1 cellular context compared by ENCODE assay signal in the genomic region with DNA sequence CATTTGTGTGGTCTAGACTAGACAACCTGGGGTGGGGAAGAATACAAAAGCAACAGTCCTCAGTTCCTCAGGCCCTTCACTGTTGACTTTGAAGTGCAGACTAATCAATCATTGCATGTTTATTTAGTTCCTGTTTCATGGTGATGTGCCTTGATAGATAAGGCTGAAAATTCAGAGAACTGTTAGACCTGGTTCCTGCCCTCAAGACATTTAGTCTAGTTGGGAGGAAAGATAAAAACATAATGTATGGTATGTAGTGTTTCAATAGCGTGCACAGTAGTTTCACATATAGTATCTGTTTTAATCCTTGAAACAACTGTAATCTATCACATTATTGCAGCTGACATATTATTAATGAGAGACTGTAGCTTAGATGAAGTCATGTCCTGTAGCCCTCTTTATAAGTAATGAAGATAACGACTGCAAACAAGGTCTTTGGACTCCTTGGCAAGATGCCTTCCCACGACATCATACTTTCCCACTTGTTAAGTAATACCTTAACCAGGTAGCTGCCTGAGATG.
TF ChIP-seq lines count a peak whose summit lies in the region.

No MANE protein-coding gene starts in this region.

TF ChIP-seq in K562, 482 proteins besides CTCF, POLR2A, EP300 and RAD21 (continued from another document):
- TF ChIP-seq, protein P1, sequence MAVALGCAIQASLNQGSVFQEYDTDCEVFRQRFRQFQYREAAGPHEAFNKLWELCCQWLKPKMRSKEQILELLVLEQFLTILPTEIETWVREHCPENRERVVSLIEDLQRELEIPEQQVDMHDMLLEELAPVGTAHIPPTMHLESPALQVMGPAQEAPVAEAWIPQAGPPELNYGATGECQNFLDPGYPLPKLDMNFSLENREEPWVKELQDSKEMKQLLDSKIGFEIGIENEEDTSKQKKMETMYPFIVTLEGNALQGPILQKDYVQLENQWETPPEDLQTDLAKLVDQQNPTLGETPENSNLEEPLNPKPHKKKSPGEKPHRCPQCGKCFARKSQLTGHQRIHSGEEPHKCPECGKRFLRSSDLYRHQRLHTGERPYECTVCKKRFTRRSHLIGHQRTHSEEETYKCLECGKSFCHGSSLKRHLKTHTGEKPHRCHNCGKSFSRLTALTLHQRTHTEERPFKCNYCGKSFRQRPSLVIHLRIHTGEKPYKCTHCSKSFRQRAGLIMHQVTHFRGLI (CRISPR knock-in tag; IDR thresholded peaks at IDR 0.05) = no peak
- TF ChIP-seq, protein P2, sequence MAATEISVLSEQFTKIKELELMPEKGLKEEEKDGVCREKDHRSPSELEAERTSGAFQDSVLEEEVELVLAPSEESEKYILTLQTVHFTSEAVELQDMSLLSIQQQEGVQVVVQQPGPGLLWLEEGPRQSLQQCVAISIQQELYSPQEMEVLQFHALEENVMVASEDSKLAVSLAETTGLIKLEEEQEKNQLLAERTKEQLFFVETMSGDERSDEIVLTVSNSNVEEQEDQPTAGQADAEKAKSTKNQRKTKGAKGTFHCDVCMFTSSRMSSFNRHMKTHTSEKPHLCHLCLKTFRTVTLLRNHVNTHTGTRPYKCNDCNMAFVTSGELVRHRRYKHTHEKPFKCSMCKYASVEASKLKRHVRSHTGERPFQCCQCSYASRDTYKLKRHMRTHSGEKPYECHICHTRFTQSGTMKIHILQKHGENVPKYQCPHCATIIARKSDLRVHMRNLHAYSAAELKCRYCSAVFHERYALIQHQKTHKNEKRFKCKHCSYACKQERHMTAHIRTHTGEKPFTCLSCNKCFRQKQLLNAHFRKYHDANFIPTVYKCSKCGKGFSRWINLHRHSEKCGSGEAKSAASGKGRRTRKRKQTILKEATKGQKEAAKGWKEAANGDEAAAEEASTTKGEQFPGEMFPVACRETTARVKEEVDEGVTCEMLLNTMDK (IDR thresholded peaks at IDR 0.05; ENCODE audit: borderline replicate concordance, insufficient read depth, low read depth, low read length, poor library complexity, severe bottlenecking) = no peak
- TF ChIP-seq NFE2L1 (tag; IDR thresholded peaks at IDR 0.05; ENCODE audit: borderline replicate concordance, low read depth) = no peak
- no peak for TF ChIP-seq NEUROD1 (IDR thresholded peaks at IDR 0.05; ENCODE audit: borderline replicate concordance, low read depth, low read length, partially characterized antibody)
- no peak for TF ChIP-seq MEF2A (IDR thresholded peaks at IDR 0.05; ENCODE audit: control insufficient read depth, low read depth, low read length)
- no peak for TF ChIP-seq SIRT6 (IDR thresholded peaks at IDR 0.05; ENCODE audit: low read depth, low read length)
- no peak for TF ChIP-seq U2AF2 (optimal IDR thresholded peaks at IDR 0.05; ENCODE audit: low read depth, low read length)
- TF ChIP-seq CREB1 (IDR thresholded peaks at IDR 0.05) = peak; percentile 71; the same call in 1 of the 2 replicates
- no peak for TF ChIP-seq CREB1 (CRISPR knock-in tag; IDR thresholded peaks at IDR 0.05)
- peak; percentile 80; the same call in 1 of the 2 replicates for TF ChIP-seq ZNF589 (CRISPR knock-in tag; IDR thresholded peaks at IDR 0.05; ENCODE audit: low read depth)
- TF ChIP-seq GABPB1 (CRISPR knock-in tag; IDR thresholded peaks at IDR 0.05) = no peak
- TF ChIP-seq, protein P3, sequence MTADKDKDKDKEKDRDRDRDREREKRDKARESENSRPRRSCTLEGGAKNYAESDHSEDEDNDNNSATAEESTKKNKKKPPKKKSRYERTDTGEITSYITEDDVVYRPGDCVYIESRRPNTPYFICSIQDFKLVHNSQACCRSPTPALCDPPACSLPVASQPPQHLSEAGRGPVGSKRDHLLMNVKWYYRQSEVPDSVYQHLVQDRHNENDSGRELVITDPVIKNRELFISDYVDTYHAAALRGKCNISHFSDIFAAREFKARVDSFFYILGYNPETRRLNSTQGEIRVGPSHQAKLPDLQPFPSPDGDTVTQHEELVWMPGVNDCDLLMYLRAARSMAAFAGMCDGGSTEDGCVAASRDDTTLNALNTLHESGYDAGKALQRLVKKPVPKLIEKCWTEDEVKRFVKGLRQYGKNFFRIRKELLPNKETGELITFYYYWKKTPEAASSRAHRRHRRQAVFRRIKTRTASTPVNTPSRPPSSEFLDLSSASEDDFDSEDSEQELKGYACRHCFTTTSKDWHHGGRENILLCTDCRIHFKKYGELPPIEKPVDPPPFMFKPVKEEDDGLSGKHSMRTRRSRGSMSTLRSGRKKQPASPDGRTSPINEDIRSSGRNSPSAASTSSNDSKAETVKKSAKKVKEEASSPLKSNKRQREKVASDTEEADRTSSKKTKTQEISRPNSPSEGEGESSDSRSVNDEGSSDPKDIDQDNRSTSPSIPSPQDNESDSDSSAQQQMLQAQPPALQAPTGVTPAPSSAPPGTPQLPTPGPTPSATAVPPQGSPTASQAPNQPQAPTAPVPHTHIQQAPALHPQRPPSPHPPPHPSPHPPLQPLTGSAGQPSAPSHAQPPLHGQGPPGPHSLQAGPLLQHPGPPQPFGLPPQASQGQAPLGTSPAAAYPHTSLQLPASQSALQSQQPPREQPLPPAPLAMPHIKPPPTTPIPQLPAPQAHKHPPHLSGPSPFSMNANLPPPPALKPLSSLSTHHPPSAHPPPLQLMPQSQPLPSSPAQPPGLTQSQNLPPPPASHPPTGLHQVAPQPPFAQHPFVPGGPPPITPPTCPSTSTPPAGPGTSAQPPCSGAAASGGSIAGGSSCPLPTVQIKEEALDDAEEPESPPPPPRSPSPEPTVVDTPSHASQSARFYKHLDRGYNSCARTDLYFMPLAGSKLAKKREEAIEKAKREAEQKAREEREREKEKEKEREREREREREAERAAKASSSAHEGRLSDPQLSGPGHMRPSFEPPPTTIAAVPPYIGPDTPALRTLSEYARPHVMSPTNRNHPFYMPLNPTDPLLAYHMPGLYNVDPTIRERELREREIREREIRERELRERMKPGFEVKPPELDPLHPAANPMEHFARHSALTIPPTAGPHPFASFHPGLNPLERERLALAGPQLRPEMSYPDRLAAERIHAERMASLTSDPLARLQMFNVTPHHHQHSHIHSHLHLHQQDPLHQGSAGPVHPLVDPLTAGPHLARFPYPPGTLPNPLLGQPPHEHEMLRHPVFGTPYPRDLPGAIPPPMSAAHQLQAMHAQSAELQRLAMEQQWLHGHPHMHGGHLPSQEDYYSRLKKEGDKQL (CRISPR knock-in tag; IDR thresholded peaks at IDR 0.05; ENCODE audit: borderline replicate concordance) = no peak
- TF ChIP-seq, protein P4, sequence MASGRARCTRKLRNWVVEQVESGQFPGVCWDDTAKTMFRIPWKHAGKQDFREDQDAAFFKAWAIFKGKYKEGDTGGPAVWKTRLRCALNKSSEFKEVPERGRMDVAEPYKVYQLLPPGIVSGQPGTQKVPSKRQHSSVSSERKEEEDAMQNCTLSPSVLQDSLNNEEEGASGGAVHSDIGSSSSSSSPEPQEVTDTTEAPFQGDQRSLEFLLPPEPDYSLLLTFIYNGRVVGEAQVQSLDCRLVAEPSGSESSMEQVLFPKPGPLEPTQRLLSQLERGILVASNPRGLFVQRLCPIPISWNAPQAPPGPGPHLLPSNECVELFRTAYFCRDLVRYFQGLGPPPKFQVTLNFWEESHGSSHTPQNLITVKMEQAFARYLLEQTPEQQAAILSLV (tag; IDR thresholded peaks at IDR 0.05) = no peak
- peak; percentile 97 for TF ChIP-seq TCF3 (CRISPR knock-in tag; IDR thresholded peaks at IDR 0.05)
- TF ChIP-seq ZNF583 (CRISPR knock-in tag; IDR thresholded peaks at IDR 0.05) = no peak
- TF ChIP-seq, protein P5, sequence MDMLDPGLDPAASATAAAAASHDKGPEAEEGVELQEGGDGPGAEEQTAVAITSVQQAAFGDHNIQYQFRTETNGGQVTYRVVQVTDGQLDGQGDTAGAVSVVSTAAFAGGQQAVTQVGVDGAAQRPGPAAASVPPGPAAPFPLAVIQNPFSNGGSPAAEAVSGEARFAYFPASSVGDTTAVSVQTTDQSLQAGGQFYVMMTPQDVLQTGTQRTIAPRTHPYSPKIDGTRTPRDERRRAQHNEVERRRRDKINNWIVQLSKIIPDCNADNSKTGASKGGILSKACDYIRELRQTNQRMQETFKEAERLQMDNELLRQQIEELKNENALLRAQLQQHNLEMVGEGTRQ (CRISPR knock-in tag; IDR thresholded peaks at IDR 0.05) = no peak
- TF ChIP-seq TRIM28 (IDR thresholded peaks at IDR 0.05) = peak; percentile 77; the same call in 1 of the 2 replicates
- peak; percentile 95 for TF ChIP-seq TAL1 (IDR thresholded peaks at IDR 0.05)
- TF ChIP-seq, protein P6, sequence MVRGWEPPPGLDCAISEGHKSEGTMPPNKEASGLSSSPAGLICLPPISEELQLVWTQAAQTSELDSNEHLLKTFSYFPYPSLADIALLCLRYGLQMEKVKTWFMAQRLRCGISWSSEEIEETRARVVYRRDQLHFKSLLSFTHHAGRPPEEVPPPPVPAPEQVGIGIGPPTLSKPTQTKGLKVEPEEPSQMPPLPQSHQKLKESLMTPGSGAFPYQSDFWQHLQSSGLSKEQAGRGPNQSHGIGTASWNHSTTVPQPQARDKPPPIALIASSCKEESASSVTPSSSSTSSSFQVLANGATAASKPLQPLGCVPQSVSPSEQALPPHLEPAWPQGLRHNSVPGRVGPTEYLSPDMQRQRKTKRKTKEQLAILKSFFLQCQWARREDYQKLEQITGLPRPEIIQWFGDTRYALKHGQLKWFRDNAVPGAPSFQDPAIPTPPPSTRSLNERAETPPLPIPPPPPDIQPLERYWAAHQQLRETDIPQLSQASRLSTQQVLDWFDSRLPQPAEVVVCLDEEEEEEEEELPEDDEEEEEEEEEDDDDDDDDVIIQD (CRISPR knock-in tag; IDR thresholded peaks at IDR 0.05) = no peak
- no peak for TF ChIP-seq ZKSCAN8 (CRISPR knock-in tag; IDR thresholded peaks at IDR 0.05)
- no peak for TF ChIP-seq SMAD1 (IDR thresholded peaks at IDR 0.05; ENCODE audit: low read depth, low read length, partially characterized antibody)
- TF ChIP-seq HDAC3 (IDR thresholded peaks at IDR 0.05; ENCODE audit: borderline replicate concordance, partially characterized antibody) = peak; percentile 94
- TF ChIP-seq MEIS2 (IDR thresholded peaks at IDR 0.05; ENCODE audit: partially characterized antibody) = peak; percentile 99
- TF ChIP-seq L3MBTL2 (IDR thresholded peaks at IDR 0.05) = no peak
- TF ChIP-seq GABPA (tag; conservative IDR thresholded peaks at IDR 0.05; ENCODE audit: low read depth) = 0 out of 2 replicates have a peak, but pooled peaks have one; percentile 39
- no peak for TF ChIP-seq ZBTB7A (IDR thresholded peaks at IDR 0.05; ENCODE audit: borderline replicate concordance, control insufficient read depth, low read depth, low read length)
- TF ChIP-seq, protein P7, sequence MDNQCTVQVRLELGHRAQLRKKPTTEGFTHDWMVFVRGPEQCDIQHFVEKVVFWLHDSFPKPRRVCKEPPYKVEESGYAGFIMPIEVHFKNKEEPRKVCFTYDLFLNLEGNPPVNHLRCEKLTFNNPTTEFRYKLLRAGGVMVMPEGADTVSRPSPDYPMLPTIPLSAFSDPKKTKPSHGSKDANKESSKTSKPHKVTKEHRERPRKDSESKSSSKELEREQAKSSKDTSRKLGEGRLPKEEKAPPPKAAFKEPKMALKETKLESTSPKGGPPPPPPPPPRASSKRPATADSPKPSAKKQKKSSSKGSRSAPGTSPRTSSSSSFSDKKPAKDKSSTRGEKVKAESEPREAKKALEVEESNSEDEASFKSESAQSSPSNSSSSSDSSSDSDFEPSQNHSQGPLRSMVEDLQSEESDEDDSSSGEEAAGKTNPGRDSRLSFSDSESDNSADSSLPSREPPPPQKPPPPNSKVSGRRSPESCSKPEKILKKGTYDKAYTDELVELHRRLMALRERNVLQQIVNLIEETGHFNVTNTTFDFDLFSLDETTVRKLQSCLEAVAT (IDR thresholded peaks at IDR 0.05) = no peak
- TF ChIP-seq, protein P8, sequence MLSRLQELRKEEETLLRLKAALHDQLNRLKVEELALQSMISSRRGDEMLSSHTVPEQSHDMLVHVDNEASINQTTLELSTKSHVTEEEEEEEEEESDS (CRISPR knock-in tag; IDR thresholded peaks at IDR 0.05) = no peak
- TF ChIP-seq PML (IDR thresholded peaks at IDR 0.05; ENCODE audit: low read length) = peak; percentile 96
TF ChIP-seq in K562: peak in this region for 92.
